In the genomic region with DNA sequence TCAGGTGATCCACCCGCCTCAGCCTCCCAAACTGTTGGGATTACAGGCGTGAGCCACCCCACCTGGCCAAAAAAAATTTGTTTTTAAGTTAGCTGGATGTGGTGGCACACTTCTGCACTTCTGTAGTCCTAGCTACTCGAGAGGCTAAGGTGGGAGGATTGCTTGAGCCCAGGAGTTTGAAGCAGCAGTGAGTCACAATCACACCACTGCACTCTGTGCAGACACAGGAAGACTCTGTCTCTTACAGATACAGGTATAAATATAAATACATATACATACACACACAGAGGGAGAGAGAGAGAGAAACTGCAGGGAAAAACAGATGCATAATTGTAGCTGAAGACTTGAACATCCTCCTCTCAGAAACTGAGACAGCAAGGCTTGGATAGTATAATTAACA, we compare ENCODE assay signal across 26 cellular contexts.
"Had no signal": no experiment of that assay in that cellular context is flagged by ENCODE, and none has a peak within 500 bp of the region (broad histone marks: within the 10 kb centered on the region; RNA-seq: fewer than 3 reads in every experiment).

No MANE protein-coding gene starts in this region.

- H3K4me3 ChIP-seq: coronary artery, esophagus squamous epithelium, lower lobe of right lung, pancreas, right lobe of liver, transverse colon, vagina had no signal

- H3K36me3 ChIP-seq: esophagus squamous epithelium, lower lobe of right lung, neutrophil, pancreas, right lobe of liver, transverse colon, vagina had no signal

- ATAC-seq: left ventricle myocardium superior; lower lobe of right lung; natural killer cell treated with Interleukin-12 subunit alpha and Interleukin-12 subunit beta and Interleukin-15 and Interleukin-18, amount 100 ng/mL, for 72 hours; pancreas; right lobe of liver; stimulated activated naive B cell treated with anti-CD40 and anti-IgM and Interleukin-4, amounts not matched to agents 10 μg/mL and 1 μg/mL and 100 μg/mL, for 72 hours had no signal

- H3K27ac ChIP-seq: coronary artery, esophagus squamous epithelium, lower lobe of right lung, neutrophil, pancreas, right lobe of liver, transverse colon, vagina had no signal

- H3K4me1 ChIP-seq: lower lobe of right lung, pancreas, vagina had no signal

- H3K27me3 Mint-ChIP-seq: stimulated activated naive B cell treated with anti-CD40 and anti-IgM and Interleukin-4, amounts not matched to agents 10 μg/mL and 1 μg/mL and 100 μg/mL, for 72 hours; stimulated activated naive CD8-positive, alpha-beta T cell treated with anti-CD3 and anti-CD28 coated beads, Interleukin-15, Interleukin-2, amounts not matched to agents 100 ng/mL and 50 ng/mL, for 24 hours had no signal

- H3K9me3 ChIP-seq: esophagus squamous epithelium, lower lobe of right lung, neutrophil, pancreas, right lobe of liver, transverse colon, vagina had no signal

- H3K4me1 Mint-ChIP-seq: neural crest cell had no signal

- H3K27ac Mint-ChIP-seq: endodermal cell; immature natural killer cell; memory B cell; natural killer cell treated with Interleukin-12 subunit alpha and Interleukin-12 subunit beta and Interleukin-15 and Interleukin-18, amount 100 ng/mL, for 72 hours; stimulated activated naive B cell treated with anti-CD40 and anti-IgM and Interleukin-4, amounts not matched to agents 10 μg/mL and 1 μg/mL and 100 μg/mL, for 72 hours; stimulated activated naive CD8-positive, alpha-beta T cell treated with anti-CD3 and anti-CD28 coated beads, Interleukin-15, Interleukin-2, amounts not matched to agents 100 ng/mL and 50 ng/mL, for 24 hours had no signal

- H3K4me3 Mint-ChIP-seq: endodermal cell; immature natural killer cell; memory B cell; naive B cell; natural killer cell treated with Interleukin-12 subunit alpha and Interleukin-12 subunit beta and Interleukin-15 and Interleukin-18, amount 100 ng/mL, for 72 hours; neural crest cell; stimulated activated naive B cell treated with anti-CD40 and anti-IgM and Interleukin-4, amounts not matched to agents 10 μg/mL and 1 μg/mL and 100 μg/mL, for 72 hours; stimulated activated naive CD8-positive, alpha-beta T cell treated with anti-CD3 and anti-CD28 coated beads, Interleukin-15, Interleukin-2, amounts not matched to agents 100 ng/mL and 50 ng/mL, for 24 hours had no signal

- H3K36me3 Mint-ChIP-seq: immature natural killer cell; memory B cell; naive B cell; natural killer cell treated with Interleukin-12 subunit alpha and Interleukin-12 subunit beta and Interleukin-15 and Interleukin-18, amount 100 ng/mL, for 72 hours; stimulated activated naive B cell treated with anti-CD40 and anti-IgM and Interleukin-4, amounts not matched to agents 10 μg/mL and 1 μg/mL and 100 μg/mL, for 72 hours had no signal

- H3K9me3 Mint-ChIP-seq: endodermal cell; immature natural killer cell; memory B cell; natural killer cell treated with Interleukin-12 subunit alpha and Interleukin-12 subunit beta and Interleukin-15 and Interleukin-18, amount 100 ng/mL, for 72 hours; neural crest cell; stimulated activated naive B cell treated with anti-CD40 and anti-IgM and Interleukin-4, amounts not matched to agents 10 μg/mL and 1 μg/mL and 100 μg/mL, for 72 hours; stimulated activated naive CD8-positive, alpha-beta T cell treated with anti-CD3 and anti-CD28 coated beads, Interleukin-15, Interleukin-2, amounts not matched to agents 100 ng/mL and 50 ng/mL, for 24 hours had no signal

- FAIRE-seq: frontal cortex, pancreas, small intestine had no signal

- DNase-seq: effector CD8-positive, alpha-beta T cell; endodermal cell; erythroblast; esophagus squamous epithelium; hypothalamus; immature natural killer cell; islet precursor cell; kidney glomerular epithelial cell; left ventricle myocardium superior; lower lobe of right lung; naive B cell; pancreas; right lobe of liver; small intestine; stimulated activated CD4-positive, alpha-beta T cell treated with anti-CD3 and anti-CD28 coated beads, Interleukin-15, amount 100 ng/mL, for 24 hours; stimulated activated CD4-positive, alpha-beta T cell treated with anti-CD3 and anti-CD28 coated beads, Interleukin-2, amount 100 ng/mL, for 48 hours; stimulated activated naive B cell treated with anti-CD40 and anti-IgM and Interleukin-4, amounts not matched to agents 10 μg/mL and 1 μg/mL and 100 μg/mL, for 72 hours; transverse colon had no signal

- H3K27me3 ChIP-seq: esophagus squamous epithelium, neutrophil, pancreas, right lobe of liver, transverse colon, vagina had no signal
